16 cellular contexts compared by ENCODE assay signal in genomic region chr9:79741381-79741780, GRCh38.
"Had no signal": no experiment of that assay in that cellular context is flagged by ENCODE, and none has a peak within 500 bp of the region (broad histone marks: within the 10 kb centered on the region; RNA-seq: fewer than 3 reads in every experiment).

No MANE protein-coding gene starts in this region.

- H3K27ac ChIP-seq: gastrocnemius medialis, lower lobe of right lung, pancreas, right lobe of liver, transverse colon had no signal

- H3K36me3 ChIP-seq: gastrocnemius medialis, heart right ventricle, lower lobe of right lung, pancreas, right lobe of liver, thoracic aorta, transverse colon had no signal

- H3K4me3 ChIP-seq: gastrocnemius medialis, heart right ventricle, lower lobe of right lung, pancreas, right lobe of liver, thoracic aorta, transverse colon had no signal

- H3K9me3 ChIP-seq: gastrocnemius medialis, heart right ventricle, lower lobe of right lung, pancreas, right lobe of liver, thoracic aorta, transverse colon had no signal

- FAIRE-seq: pancreas had no signal

- H3K4me1 ChIP-seq: pancreas, right lobe of liver had no signal

- ATAC-seq: effector memory CD8-positive, alpha-beta T cell; gastrocnemius medialis; left lobe of liver; lower lobe of right lung; pancreas; right lobe of liver; stimulated activated memory B cell treated with anti-CD40 and anti-IgM and Interleukin-4, amounts not matched to agents 10 μg/mL and 1 μg/mL and 100 μg/mL, for 72 hours had no signal

- DNase-seq: central memory CD4-positive, alpha-beta T cell; effector memory CD8-positive, alpha-beta T cell; gastrocnemius medialis; heart right ventricle; islet precursor cell; lower lobe of right lung; mesenchymal stem cell; naive B cell; occipital lobe; pancreas; right lobe of liver; stimulated activated CD4-positive, alpha-beta T cell treated with anti-CD3 and anti-CD28 coated beads, Interleukin-4, amount 100 ng/mL, for 24 hours; transverse colon had no signal

- H3K27me3 ChIP-seq: gastrocnemius medialis, heart right ventricle, pancreas, right lobe of liver, transverse colon had no signal
